Comparison of ENCODE assay signal across 1 cellular context in the genomic region with DNA sequence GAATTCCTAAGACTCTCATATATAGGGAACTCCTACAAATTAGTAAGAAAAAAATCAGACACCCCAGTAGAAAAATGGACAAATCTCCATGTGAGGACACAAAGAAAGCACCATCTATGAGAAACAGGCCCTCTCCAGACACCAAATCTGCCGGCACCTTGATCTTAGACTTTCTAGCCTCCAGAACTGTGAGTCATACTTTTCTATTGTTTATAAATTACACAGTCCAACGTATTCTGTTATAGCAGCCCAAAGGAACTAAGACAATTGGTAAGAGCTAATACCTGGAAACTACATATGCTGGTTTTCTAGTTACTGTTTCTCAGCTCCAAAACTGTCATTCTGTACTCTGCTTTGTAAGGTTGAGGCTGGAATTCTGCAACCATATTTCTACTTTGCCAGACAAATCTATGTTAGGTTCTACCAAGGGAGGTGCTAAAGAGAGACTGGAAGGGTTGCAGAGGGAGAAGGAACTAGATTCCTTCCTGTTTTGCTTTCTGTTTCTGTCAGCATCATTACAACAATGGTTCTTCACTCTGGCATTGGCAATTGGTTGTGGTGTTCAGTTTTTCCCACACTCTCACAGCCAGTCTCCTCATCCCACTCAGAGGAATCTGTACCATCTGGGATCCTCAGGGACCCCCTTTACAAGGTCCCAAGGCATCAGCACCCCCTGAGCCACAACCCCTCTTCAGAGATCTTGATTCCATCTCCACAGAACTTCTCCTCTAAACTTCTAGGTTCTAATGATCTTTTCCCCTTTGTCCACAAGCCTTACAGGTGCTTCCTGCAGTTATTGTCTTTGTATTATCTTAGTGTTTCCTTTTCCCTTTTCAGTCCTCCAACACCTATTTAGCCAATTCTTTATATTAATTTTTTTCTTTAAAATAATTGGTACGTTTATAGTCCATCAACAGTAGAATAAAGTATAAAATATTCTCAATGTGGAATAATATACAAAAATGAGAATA.
TF ChIP-seq lines count a peak whose summit lies in the region.

No MANE protein-coding gene starts in this region.

TF ChIP-seq in K562, 482 proteins besides CTCF, POLR2A, EP300 and RAD21:
- TF ChIP-seq FOSL1 (tag; conservative IDR thresholded peaks at IDR 0.05): peak; percentile 36; the same call in 1 of the 2 replicates
- no peak for TF ChIP-seq ZNF436 (CRISPR knock-in tag; IDR thresholded peaks at IDR 0.05)
- no peak for TF ChIP-seq JUND (IDR thresholded peaks at IDR 0.05; ENCODE audit: borderline replicate concordance, low read depth, low read length)
- 0 out of 3 replicates have a peak, but pooled peaks have one; percentile 54 for TF ChIP-seq JUND (tag; IDR thresholded peaks at IDR 0.05; ENCODE audit: borderline replicate concordance, low read depth, low read length)
